ENCODE assay signal across 2 cellular contexts in the genomic region with DNA sequence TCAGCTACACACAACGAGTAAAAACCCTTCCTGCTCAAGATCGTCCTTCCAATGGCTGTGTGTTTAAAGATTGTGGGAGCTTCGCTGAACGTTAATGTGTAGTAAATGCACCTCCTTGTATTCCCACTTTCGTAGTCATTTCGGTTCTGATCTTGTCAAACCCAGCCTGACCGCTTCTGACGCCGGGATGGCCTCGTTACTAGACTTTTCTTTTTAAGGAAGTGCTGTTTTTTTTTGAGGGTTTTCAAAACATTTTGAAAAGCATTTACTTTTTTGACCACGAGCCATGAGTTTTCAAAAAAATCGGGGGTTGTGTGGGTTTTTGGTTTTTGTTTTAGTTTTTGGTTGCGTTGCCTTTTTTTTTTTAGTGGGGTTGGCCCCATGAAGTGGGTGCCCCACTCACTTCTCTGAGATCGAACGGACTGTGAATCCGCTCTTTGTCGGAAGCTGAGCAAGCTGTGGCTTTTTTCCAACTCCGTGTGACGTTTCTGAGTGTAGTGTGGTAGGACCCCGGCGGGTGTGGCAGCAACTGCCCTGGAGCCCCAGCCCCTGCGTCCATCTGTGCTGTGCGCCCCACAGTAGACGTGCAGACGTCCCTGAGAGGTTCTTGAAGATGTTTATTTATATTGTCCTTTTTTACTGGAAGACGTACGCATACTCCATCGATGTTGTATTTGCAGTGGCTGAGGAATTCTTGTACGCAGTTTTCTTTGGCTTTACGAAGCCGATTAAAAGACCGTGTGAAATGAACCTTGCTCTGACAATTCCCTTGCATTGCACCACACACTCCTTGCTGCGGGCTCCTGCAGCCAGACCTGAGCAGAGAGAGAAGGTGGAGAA.
TF ChIP-seq lines count a peak whose summit lies in the region.

No MANE protein-coding gene starts in this region.

TF ChIP-seq in SK-N-SH, 30 proteins besides CTCF, POLR2A, EP300 and RAD21:
- TF ChIP-seq RXRA (IDR thresholded peaks at IDR 0.05; ENCODE audit: borderline replicate concordance, low read depth) (no peak), SMC3 (IDR thresholded peaks at IDR 0.05; ENCODE audit: low read depth, low read length) (no peak), CHD2 (IDR thresholded peaks at IDR 0.05; ENCODE audit: low read length, partially characterized antibody) (no peak), GABPA (IDR thresholded peaks at IDR 0.05; ENCODE audit: low read depth) (no peak), TAF1 (IDR thresholded peaks at IDR 0.05; ENCODE audit: borderline replicate concordance, low read depth, low read length) (no peak), FOXM1 (IDR thresholded peaks at IDR 0.05; ENCODE audit: low read depth) (no peak), SIN3A (IDR thresholded peaks at IDR 0.05; ENCODE audit: borderline replicate concordance, low read depth, low read length) (no peak), YY1 (IDR thresholded peaks at IDR 0.05; ENCODE audit: low read depth) (no peak), FOSL2 (IDR thresholded peaks at IDR 0.05; ENCODE audit: borderline replicate concordance, low read depth) (no peak), MEF2A (IDR thresholded peaks at IDR 0.05; ENCODE audit: borderline replicate concordance, low read depth) (no peak), NRF1 (IDR thresholded peaks at IDR 0.05; ENCODE audit: low read depth, low read length) (no peak), JUND (IDR thresholded peaks at IDR 0.05) (no peak)
- TF ChIP-seq, protein P1, sequence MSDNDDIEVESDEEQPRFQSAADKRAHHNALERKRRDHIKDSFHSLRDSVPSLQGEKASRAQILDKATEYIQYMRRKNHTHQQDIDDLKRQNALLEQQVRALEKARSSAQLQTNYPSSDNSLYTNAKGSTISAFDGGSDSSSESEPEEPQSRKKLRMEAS (IDR thresholded peaks at IDR 0.05; ENCODE audit: low read depth), result no peak
- TF ChIP-seq, protein P2, sequence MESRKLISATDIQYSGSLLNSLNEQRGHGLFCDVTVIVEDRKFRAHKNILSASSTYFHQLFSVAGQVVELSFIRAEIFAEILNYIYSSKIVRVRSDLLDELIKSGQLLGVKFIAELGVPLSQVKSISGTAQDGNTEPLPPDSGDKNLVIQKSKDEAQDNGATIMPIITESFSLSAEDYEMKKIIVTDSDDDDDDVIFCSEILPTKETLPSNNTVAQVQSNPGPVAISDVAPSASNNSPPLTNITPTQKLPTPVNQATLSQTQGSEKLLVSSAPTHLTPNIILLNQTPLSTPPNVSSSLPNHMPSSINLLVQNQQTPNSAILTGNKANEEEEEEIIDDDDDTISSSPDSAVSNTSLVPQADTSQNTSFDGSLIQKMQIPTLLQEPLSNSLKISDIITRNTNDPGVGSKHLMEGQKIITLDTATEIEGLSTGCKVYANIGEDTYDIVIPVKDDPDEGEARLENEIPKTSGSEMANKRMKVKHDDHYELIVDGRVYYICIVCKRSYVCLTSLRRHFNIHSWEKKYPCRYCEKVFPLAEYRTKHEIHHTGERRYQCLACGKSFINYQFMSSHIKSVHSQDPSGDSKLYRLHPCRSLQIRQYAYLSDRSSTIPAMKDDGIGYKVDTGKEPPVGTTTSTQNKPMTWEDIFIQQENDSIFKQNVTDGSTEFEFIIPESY (IDR thresholded peaks at IDR 0.05; ENCODE audit: borderline replicate concordance, low read depth), result no peak
- TF ChIP-seq, protein P3, sequence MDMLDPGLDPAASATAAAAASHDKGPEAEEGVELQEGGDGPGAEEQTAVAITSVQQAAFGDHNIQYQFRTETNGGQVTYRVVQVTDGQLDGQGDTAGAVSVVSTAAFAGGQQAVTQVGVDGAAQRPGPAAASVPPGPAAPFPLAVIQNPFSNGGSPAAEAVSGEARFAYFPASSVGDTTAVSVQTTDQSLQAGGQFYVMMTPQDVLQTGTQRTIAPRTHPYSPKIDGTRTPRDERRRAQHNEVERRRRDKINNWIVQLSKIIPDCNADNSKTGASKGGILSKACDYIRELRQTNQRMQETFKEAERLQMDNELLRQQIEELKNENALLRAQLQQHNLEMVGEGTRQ (IDR thresholded peaks at IDR 0.05; ENCODE audit: borderline replicate concordance, low read depth, low read length), result no peak

TF ChIP-seq in SK-N-SH treated with all-trans-retinoic acid at 6 μM for 48 hours, 23 proteins besides CTCF, POLR2A, EP300 and RAD21:
- no peak for TF ChIP-seq GLIS3 (CRISPR knock-in tag; IDR thresholded peaks at IDR 0.05)
- no peak for TF ChIP-seq ZNF565 (CRISPR knock-in tag; conservative IDR thresholded peaks at IDR 0.05; ENCODE audit: low read depth)
- no peak for TF ChIP-seq OSR1 (CRISPR knock-in tag; IDR thresholded peaks at IDR 0.05)
- TF ChIP-seq, protein P4, sequence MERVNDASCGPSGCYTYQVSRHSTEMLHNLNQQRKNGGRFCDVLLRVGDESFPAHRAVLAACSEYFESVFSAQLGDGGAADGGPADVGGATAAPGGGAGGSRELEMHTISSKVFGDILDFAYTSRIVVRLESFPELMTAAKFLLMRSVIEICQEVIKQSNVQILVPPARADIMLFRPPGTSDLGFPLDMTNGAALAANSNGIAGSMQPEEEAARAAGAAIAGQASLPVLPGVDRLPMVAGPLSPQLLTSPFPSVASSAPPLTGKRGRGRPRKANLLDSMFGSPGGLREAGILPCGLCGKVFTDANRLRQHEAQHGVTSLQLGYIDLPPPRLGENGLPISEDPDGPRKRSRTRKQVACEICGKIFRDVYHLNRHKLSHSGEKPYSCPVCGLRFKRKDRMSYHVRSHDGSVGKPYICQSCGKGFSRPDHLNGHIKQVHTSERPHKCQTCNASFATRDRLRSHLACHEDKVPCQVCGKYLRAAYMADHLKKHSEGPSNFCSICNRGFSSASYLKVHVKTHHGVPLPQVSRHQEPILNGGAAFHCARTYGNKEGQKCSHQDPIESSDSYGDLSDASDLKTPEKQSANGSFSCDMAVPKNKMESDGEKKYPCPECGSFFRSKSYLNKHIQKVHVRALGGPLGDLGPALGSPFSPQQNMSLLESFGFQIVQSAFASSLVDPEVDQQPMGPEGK (CRISPR knock-in tag; IDR thresholded peaks at IDR 0.05; ENCODE audit: borderline replicate concordance), result no peak
- TF ChIP-seq, protein P5, sequence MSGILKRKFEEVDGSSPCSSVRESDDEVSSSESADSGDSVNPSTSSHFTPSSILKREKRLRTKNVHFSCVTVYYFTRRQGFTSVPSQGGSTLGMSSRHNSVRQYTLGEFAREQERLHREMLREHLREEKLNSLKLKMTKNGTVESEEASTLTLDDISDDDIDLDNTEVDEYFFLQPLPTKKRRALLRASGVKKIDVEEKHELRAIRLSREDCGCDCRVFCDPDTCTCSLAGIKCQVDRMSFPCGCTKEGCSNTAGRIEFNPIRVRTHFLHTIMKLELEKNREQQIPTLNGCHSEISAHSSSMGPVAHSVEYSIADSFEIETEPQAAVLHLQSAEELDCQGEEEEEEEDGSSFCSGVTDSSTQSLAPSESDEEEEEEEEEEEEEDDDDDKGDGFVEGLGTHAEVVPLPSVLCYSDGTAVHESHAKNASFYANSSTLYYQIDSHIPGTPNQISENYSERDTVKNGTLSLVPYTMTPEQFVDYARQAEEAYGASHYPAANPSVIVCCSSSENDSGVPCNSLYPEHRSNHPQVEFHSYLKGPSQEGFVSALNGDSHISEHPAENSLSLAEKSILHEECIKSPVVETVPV (CRISPR knock-in tag; IDR thresholded peaks at IDR 0.05), result no peak
- TF ChIP-seq ESRRG (CRISPR knock-in tag; IDR thresholded peaks at IDR 0.05), result no peak
- TF ChIP-seq TOX (CRISPR knock-in tag; IDR thresholded peaks at IDR 0.05; ENCODE audit: borderline replicate concordance), result no peak
